Comparison of ENCODE assay signal across 3 cellular contexts in genomic region chr6:38273325-38273724, GRCh38.
TF ChIP-seq lines count a peak whose summit lies in the region.

No MANE protein-coding gene starts in this region.

TF ChIP-seq in SK-N-SH treated with all-trans-retinoic acid at 6 μM for 48 hours, 23 proteins besides CTCF, POLR2A, EP300 and RAD21 (continued from another document):
- TF ChIP-seq, protein P1, sequence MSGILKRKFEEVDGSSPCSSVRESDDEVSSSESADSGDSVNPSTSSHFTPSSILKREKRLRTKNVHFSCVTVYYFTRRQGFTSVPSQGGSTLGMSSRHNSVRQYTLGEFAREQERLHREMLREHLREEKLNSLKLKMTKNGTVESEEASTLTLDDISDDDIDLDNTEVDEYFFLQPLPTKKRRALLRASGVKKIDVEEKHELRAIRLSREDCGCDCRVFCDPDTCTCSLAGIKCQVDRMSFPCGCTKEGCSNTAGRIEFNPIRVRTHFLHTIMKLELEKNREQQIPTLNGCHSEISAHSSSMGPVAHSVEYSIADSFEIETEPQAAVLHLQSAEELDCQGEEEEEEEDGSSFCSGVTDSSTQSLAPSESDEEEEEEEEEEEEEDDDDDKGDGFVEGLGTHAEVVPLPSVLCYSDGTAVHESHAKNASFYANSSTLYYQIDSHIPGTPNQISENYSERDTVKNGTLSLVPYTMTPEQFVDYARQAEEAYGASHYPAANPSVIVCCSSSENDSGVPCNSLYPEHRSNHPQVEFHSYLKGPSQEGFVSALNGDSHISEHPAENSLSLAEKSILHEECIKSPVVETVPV (CRISPR knock-in tag; IDR thresholded peaks at IDR 0.05) = no peak
- TF ChIP-seq ISL1 (CRISPR knock-in tag; IDR thresholded peaks at IDR 0.05) (peak; percentile 22; the same call in 1 of the 2 replicates), CREB5 (CRISPR knock-in tag; IDR thresholded peaks at IDR 0.05; ENCODE audit: low read depth) (no peak), TCF4 (CRISPR knock-in tag; IDR thresholded peaks at IDR 0.05; ENCODE audit: borderline replicate concordance) (no peak)

TF ChIP-seq in SK-N-SH, 30 proteins besides CTCF, POLR2A, EP300 and RAD21 (continued from another document):
- TF ChIP-seq FOXJ3 (CRISPR knock-in tag; IDR thresholded peaks at IDR 0.05) (no peak), SIN3A (IDR thresholded peaks at IDR 0.05; ENCODE audit: borderline replicate concordance, low read depth, low read length) (no peak), MEF2A (IDR thresholded peaks at IDR 0.05; ENCODE audit: borderline replicate concordance, low read depth) (no peak), YY1 (IDR thresholded peaks at IDR 0.05; ENCODE audit: low read depth) (no peak), ELF1 (IDR thresholded peaks at IDR 0.05) (no peak), POLR2AphosphoS5 (IDR thresholded peaks at IDR 0.05; ENCODE audit: low read depth, low read length) (no peak), GABPA (IDR thresholded peaks at IDR 0.05; ENCODE audit: low read depth) (no peak), FOXM1 (IDR thresholded peaks at IDR 0.05; ENCODE audit: low read depth) (no peak), TAF1 (IDR thresholded peaks at IDR 0.05; ENCODE audit: borderline replicate concordance, low read depth, low read length) (no peak), TEAD4 (IDR thresholded peaks at IDR 0.05; ENCODE audit: borderline replicate concordance, insufficient read depth) (no peak), RXRA (IDR thresholded peaks at IDR 0.05; ENCODE audit: borderline replicate concordance, low read depth) (no peak)
- TF ChIP-seq, protein P2, sequence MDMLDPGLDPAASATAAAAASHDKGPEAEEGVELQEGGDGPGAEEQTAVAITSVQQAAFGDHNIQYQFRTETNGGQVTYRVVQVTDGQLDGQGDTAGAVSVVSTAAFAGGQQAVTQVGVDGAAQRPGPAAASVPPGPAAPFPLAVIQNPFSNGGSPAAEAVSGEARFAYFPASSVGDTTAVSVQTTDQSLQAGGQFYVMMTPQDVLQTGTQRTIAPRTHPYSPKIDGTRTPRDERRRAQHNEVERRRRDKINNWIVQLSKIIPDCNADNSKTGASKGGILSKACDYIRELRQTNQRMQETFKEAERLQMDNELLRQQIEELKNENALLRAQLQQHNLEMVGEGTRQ (IDR thresholded peaks at IDR 0.05; ENCODE audit: borderline replicate concordance, low read depth, low read length) = no peak
- TF ChIP-seq, protein P3, sequence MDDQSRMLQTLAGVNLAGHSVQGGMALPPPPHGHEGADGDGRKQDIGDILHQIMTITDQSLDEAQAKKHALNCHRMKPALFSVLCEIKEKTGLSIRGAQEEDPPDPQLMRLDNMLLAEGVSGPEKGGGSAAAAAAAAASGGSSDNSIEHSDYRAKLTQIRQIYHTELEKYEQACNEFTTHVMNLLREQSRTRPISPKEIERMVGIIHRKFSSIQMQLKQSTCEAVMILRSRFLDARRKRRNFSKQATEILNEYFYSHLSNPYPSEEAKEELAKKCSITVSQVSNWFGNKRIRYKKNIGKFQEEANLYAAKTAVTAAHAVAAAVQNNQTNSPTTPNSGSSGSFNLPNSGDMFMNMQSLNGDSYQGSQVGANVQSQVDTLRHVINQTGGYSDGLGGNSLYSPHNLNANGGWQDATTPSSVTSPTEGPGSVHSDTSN (IDR thresholded peaks at IDR 0.05) = no peak
- TF ChIP-seq, protein P4, sequence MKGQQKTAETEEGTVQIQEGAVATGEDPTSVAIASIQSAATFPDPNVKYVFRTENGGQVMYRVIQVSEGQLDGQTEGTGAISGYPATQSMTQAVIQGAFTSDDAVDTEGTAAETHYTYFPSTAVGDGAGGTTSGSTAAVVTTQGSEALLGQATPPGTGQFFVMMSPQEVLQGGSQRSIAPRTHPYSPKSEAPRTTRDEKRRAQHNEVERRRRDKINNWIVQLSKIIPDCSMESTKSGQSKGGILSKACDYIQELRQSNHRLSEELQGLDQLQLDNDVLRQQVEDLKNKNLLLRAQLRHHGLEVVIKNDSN (IDR thresholded peaks at IDR 0.05; ENCODE audit: borderline replicate concordance, low read depth) = no peak

TF ChIP-seq in WTC11, 78 proteins besides CTCF, POLR2A, EP300 and RAD21 (continued from another document):
- TF ChIP-seq, protein P5, sequence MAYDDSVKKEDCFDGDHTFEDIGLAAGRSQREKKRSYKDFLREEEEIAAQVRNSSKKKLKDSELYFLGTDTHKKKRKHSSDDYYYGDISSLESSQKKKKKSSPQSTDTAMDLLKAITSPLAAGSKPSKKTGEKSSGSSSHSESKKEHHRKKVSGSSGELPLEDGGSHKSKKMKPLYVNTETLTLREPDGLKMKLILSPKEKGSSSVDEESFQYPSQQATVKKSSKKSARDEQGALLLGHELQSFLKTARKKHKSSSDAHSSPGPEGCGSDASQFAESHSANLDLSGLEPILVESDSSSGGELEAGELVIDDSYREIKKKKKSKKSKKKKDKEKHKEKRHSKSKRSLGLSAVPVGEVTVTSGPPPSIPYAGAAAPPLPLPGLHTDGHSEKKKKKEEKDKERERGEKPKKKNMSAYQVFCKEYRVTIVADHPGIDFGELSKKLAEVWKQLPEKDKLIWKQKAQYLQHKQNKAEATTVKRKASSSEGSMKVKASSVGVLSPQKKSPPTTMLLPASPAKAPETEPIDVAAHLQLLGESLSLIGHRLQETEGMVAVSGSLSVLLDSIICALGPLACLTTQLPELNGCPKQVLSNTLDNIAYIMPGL (CRISPR knock-in tag; IDR thresholded peaks at IDR 0.05) = no peak
- no peak for TF ChIP-seq ZNF219 (CRISPR knock-in tag; IDR thresholded peaks at IDR 0.05; ENCODE audit: borderline replicate concordance)
- TF ChIP-seq, protein P6, sequence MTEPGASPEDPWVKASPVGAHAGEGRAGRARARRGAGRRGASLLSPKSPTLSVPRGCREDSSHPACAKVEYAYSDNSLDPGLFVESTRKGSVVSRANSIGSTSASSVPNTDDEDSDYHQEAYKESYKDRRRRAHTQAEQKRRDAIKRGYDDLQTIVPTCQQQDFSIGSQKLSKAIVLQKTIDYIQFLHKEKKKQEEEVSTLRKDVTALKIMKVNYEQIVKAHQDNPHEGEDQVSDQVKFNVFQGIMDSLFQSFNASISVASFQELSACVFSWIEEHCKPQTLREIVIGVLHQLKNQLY (CRISPR knock-in tag; IDR thresholded peaks at IDR 0.05) = no peak
- TF ChIP-seq FOXP1 (CRISPR knock-in tag; IDR thresholded peaks at IDR 0.05; ENCODE audit: borderline replicate concordance) = no peak
- TF ChIP-seq, protein P7, sequence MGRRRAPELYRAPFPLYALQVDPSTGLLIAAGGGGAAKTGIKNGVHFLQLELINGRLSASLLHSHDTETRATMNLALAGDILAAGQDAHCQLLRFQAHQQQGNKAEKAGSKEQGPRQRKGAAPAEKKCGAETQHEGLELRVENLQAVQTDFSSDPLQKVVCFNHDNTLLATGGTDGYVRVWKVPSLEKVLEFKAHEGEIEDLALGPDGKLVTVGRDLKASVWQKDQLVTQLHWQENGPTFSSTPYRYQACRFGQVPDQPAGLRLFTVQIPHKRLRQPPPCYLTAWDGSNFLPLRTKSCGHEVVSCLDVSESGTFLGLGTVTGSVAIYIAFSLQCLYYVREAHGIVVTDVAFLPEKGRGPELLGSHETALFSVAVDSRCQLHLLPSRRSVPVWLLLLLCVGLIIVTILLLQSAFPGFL (CRISPR knock-in tag; IDR thresholded peaks at IDR 0.05; ENCODE audit: borderline replicate concordance) = no peak
- TF ChIP-seq GRHL2 (CRISPR knock-in tag; IDR thresholded peaks at IDR 0.05; ENCODE audit: insufficient replicate concordance, severe bottlenecking) = no peak
- TF ChIP-seq CBFB (CRISPR knock-in tag; IDR thresholded peaks at IDR 0.05; ENCODE audit: low read depth) = no peak
- TF ChIP-seq ZNF671 (CRISPR knock-in tag; IDR thresholded peaks at IDR 0.05) = no peak
- no peak for TF ChIP-seq MYBL2 (CRISPR knock-in tag; IDR thresholded peaks at IDR 0.05)
- TF ChIP-seq ZNF416 (CRISPR knock-in tag; IDR thresholded peaks at IDR 0.05) = no peak
- TF ChIP-seq, protein P8, sequence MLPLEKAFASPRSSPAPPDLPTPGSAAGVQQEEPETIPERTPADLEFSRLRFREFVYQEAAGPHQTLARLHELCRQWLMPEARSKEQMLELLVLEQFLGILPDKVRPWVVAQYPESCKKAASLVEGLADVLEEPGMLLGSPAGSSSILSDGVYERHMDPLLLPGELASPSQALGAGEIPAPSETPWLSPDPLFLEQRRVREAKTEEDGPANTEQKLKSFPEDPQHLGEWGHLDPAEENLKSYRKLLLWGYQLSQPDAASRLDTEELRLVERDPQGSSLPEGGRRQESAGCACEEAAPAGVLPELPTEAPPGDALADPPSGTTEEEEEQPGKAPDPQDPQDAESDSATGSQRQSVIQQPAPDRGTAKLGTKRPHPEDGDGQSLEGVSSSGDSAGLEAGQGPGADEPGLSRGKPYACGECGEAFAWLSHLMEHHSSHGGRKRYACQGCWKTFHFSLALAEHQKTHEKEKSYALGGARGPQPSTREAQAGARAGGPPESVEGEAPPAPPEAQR (CRISPR knock-in tag; IDR thresholded peaks at IDR 0.05) = no peak
- TF ChIP-seq SMAD4 (CRISPR knock-in tag; IDR thresholded peaks at IDR 0.05) = no peak
TF ChIP-seq in WTC11: peak in this region for 0.
